34 cellular contexts compared by ENCODE assay signal in genomic region chr3:75334299-75334698, GRCh38.
"Had no signal": no experiment of that assay in that cellular context is flagged by ENCODE, and none has a peak within 500 bp of the region (broad histone marks: within the 10 kb centered on the region; RNA-seq: fewer than 3 reads in every experiment).

No MANE protein-coding gene starts in this region.

- H3K4me3 ChIP-seq: PC-9, SJCRH30, SK-N-MC had no signal

- H3K27me3 ChIP-seq: SJCRH30 had no signal

- H3K27ac ChIP-seq: KMS-11, PC-9, RWPE1, SJCRH30, SK-N-MC had no signal

- H3K4me2 ChIP-seq: KMS-11, PC-9 had no signal

- H3K9me3 ChIP-seq: SJCRH30 had no signal

- H2AFZ ChIP-seq: PC-9 had no signal

- H3K36me3 ChIP-seq: SJCRH30 had no signal

- ATAC-seq: Panc1, Right ventricle myocardium inferior, SK-N-SH treated with all-trans-retinoic acid at 6 μM for 48 hours had no signal

- H3K9ac ChIP-seq: KMS-11 had no signal

- H3K4me1 ChIP-seq: SJCRH30 had no signal

- DNase-seq: Karpas-422, KBM-7, MM.1S, NCI-H1048, NCI-H1092 treated with DMSO at 0.1 percent for 48 hours, NCI-H1105 treated with DMSO at 0.1 percent for 48 hours, NCI-H1417, NCI-H1436, NCI-H146, NCI-H1694, NCI-H187, NCI-H1930, NCI-H2029 treated with DMSO at 0.1 percent for 48 hours, NCI-H2081 treated with DMSO at 0.1 percent for 48 hours, NCI-H2107, NCI-H2171, NCI-H226, NCI-H446 treated with DMSO at 0.1 percent for 48 hours, NCI-H510A, NCI-H524, NCI-H526, NCI-H69, NCI-H748 treated with DMSO at 0.1 percent for 48 hours, NCI-H82, PC-9, SHP77, SIG-M5, SJCRH30 had no signal
